In the genomic region with DNA sequence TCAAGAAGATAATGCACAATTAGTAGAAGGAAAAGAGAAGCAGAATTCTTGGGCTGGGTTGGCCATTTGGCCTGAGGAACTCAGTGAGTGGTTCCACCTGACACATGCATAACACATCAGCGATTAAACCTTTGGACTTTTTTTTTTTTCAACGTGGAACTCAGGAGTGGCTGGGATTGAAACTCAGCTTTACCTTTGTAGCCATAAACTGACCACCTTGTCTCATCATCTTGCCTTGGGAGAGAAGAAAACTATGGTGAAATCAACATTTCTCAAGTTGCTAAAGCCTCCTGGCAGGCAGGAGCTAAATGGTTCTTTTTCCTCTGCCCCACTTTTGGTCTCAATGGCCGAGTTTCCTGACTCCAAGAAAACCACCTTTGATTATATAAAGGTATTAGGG, we compare ENCODE assay signal across 2 cellular contexts.
TF ChIP-seq lines count a peak whose summit lies in the region.

No MANE protein-coding gene starts in this region.

TF ChIP-seq in GM23338, 12 proteins besides CTCF, POLR2A, EP300 and RAD21 (continued from another document):
- TF ChIP-seq, protein P1, sequence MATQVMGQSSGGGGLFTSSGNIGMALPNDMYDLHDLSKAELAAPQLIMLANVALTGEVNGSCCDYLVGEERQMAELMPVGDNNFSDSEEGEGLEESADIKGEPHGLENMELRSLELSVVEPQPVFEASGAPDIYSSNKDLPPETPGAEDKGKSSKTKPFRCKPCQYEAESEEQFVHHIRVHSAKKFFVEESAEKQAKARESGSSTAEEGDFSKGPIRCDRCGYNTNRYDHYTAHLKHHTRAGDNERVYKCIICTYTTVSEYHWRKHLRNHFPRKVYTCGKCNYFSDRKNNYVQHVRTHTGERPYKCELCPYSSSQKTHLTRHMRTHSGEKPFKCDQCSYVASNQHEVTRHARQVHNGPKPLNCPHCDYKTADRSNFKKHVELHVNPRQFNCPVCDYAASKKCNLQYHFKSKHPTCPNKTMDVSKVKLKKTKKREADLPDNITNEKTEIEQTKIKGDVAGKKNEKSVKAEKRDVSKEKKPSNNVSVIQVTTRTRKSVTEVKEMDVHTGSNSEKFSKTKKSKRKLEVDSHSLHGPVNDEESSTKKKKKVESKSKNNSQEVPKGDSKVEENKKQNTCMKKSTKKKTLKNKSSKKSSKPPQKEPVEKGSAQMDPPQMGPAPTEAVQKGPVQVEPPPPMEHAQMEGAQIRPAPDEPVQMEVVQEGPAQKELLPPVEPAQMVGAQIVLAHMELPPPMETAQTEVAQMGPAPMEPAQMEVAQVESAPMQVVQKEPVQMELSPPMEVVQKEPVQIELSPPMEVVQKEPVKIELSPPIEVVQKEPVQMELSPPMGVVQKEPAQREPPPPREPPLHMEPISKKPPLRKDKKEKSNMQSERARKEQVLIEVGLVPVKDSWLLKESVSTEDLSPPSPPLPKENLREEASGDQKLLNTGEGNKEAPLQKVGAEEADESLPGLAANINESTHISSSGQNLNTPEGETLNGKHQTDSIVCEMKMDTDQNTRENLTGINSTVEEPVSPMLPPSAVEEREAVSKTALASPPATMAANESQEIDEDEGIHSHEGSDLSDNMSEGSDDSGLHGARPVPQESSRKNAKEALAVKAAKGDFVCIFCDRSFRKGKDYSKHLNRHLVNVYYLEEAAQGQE (IDR thresholded peaks at IDR 0.05; ENCODE audit: unreplicated experiment): no peak
- TF ChIP-seq EZH2 (IDR thresholded peaks at IDR 0.05; ENCODE audit: low read depth, unreplicated experiment): no peak
- TF ChIP-seq ZNF114 (CRISPR knock-in tag; IDR thresholded peaks at IDR 0.05): no peak
- TF ChIP-seq STAT1 (IDR thresholded peaks at IDR 0.05; ENCODE audit: unreplicated experiment): no peak
- TF ChIP-seq, protein P2, sequence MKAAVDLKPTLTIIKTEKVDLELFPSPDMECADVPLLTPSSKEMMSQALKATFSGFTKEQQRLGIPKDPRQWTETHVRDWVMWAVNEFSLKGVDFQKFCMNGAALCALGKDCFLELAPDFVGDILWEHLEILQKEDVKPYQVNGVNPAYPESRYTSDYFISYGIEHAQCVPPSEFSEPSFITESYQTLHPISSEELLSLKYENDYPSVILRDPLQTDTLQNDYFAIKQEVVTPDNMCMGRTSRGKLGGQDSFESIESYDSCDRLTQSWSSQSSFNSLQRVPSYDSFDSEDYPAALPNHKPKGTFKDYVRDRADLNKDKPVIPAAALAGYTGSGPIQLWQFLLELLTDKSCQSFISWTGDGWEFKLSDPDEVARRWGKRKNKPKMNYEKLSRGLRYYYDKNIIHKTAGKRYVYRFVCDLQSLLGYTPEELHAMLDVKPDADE (IDR thresholded peaks at IDR 0.05): no peak
- TF ChIP-seq ZNF331 (CRISPR knock-in tag; IDR thresholded peaks at IDR 0.05; ENCODE audit: low read depth): no peak
- TF ChIP-seq, protein P3, sequence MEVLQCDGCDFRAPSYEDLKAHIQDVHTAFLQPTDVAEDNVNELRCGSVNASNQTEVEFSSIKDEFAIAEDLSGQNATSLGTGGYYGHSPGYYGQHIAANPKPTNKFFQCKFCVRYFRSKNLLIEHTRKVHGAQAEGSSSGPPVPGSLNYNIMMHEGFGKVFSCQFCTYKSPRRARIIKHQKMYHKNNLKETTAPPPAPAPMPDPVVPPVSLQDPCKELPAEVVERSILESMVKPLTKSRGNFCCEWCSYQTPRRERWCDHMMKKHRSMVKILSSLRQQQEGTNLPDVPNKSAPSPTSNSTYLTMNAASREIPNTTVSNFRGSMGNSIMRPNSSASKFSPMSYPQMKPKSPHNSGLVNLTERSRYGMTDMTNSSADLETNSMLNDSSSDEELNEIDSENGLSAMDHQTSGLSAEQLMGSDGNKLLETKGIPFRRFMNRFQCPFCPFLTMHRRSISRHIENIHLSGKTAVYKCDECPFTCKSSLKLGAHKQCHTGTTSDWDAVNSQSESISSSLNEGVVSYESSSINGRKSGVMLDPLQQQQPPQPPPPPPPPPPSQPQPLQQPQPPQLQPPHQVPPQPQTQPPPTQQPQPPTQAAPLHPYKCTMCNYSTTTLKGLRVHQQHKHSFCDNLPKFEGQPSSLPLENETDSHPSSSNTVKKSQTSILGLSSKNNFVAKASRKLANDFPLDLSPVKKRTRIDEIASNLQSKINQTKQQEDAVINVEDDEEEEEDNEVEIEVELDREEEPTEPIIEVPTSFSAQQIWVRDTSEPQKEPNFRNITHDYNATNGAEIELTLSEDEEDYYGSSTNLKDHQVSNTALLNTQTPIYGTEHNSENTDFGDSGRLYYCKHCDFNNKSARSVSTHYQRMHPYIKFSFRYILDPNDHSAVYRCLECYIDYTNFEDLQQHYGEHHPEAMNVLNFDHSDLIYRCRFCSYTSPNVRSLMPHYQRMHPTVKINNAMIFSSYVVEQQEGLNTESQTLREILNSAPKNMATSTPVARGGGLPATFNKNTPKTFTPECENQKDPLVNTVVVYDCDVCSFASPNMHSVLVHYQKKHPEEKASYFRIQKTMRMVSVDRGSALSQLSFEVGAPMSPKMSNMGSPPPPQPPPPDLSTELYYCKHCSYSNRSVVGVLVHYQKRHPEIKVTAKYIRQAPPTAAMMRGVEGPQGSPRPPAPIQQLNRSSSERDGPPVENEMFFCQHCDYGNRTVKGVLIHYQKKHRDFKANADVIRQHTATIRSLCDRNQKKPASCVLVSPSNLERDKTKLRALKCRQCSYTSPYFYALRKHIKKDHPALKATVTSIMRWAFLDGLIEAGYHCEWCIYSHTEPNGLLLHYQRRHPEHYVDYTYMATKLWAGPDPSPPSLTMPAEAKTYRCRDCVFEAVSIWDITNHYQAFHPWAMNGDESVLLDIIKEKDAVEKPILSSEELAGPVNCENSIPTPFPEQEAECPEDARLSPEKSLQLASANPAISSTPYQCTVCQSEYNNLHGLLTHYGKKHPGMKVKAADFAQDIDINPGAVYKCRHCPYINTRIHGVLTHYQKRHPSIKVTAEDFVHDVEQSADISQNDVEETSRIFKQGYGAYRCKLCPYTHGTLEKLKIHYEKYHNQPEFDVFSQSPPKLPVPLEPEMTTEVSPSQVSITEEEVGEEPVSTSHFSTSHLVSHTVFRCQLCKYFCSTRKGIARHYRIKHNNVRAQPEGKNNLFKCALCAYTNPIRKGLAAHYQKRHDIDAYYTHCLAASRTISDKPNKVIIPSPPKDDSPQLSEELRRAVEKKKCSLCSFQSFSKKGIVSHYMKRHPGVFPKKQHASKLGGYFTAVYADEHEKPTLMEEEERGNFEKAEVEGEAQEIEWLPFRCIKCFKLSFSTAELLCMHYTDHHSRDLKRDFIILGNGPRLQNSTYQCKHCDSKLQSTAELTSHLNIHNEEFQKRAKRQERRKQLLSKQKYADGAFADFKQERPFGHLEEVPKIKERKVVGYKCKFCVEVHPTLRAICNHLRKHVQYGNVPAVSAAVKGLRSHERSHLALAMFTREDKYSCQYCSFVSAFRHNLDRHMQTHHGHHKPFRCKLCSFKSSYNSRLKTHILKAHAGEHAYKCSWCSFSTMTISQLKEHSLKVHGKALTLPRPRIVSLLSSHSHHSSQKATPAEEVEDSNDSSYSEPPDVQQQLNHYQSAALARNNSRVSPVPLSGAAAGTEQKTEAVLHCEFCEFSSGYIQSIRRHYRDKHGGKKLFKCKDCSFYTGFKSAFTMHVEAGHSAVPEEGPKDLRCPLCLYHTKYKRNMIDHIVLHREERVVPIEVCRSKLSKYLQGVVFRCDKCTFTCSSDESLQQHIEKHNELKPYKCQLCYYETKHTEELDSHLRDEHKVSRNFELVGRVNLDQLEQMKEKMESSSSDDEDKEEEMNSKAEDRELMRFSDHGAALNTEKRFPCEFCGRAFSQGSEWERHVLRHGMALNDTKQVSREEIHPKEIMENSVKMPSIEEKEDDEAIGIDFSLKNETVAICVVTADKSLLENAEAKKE (CRISPR knock-in tag; IDR thresholded peaks at IDR 0.05): no peak
- no peak for TF ChIP-seq EZH2phosphoT487 (IDR thresholded peaks at IDR 0.05; ENCODE audit: unreplicated experiment)
- TF ChIP-seq JUNB (IDR thresholded peaks at IDR 0.05; ENCODE audit: unreplicated experiment): no peak

TF ChIP-seq in WTC11, 78 proteins besides CTCF, POLR2A, EP300 and RAD21 (continued from another document):
- TF ChIP-seq EMX1 (CRISPR knock-in tag; IDR thresholded peaks at IDR 0.05): no peak
- no peak for TF ChIP-seq ZBTB21 (CRISPR knock-in tag; IDR thresholded peaks at IDR 0.05; ENCODE audit: borderline replicate concordance)
- no peak for TF ChIP-seq FOXP1 (CRISPR knock-in tag; IDR thresholded peaks at IDR 0.05; ENCODE audit: borderline replicate concordance)
- TF ChIP-seq NR3C1 (CRISPR knock-in tag; conservative IDR thresholded peaks at IDR 0.05; ENCODE audit: low read depth): no peak
- no peak for TF ChIP-seq JUN (CRISPR knock-in tag; IDR thresholded peaks at IDR 0.05)
- TF ChIP-seq MYBL2 (CRISPR knock-in tag; IDR thresholded peaks at IDR 0.05): no peak
- no peak for TF ChIP-seq ZNF416 (CRISPR knock-in tag; IDR thresholded peaks at IDR 0.05)
- TF ChIP-seq, protein P4, sequence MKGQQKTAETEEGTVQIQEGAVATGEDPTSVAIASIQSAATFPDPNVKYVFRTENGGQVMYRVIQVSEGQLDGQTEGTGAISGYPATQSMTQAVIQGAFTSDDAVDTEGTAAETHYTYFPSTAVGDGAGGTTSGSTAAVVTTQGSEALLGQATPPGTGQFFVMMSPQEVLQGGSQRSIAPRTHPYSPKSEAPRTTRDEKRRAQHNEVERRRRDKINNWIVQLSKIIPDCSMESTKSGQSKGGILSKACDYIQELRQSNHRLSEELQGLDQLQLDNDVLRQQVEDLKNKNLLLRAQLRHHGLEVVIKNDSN (CRISPR knock-in tag; IDR thresholded peaks at IDR 0.05): no peak
